In genomic region chr7:26200444-26201260, GRCh38 we compare ENCODE assay signal across 8 cellular contexts. TPM values are rescaled to one million over a fixed set of nuclear protein-coding genes. Genes with fewer than 3 reads are reported as not detected.
A peak's percentile ranks its signal among the peaks of the same experiment; 100 is the strongest.
DNase-seq lines count a peak whose midpoint lies in the region; ATAC-seq and TF ChIP-seq lines count a peak whose summit lies in the region.

Gene HNRNPA2B1, minus strand, starts transcription at chr7:26200746. Its CDS starts 169 bp downstream, at chr7:26200577.

- H3K4me3 ChIP-seq in spleen: peak within 1 kb of the TSS; percentile 51 to 93 (median 89)

- H3K27me3 Mint-ChIP-seq in central memory CD8-positive, alpha-beta T cell: no peaks in the 10 kb centered on the region

- H3K27ac ChIP-seq in spleen: peak within 1 kb of the TSS; percentile 99 to 100 (median 100)

- peak; percentile 88 for DNase-seq in AG08396 (ENCODE audit: low spot score)
- peak; percentile 98 to 99 for DNase-seq in NCI-H446 (lab: John Stamatoyannopoulos, UW)
- peak; percentile 97 for DNase-seq in activated CD4-positive, CD25-positive, alpha-beta regulatory T cell treated with anti-CD3 and anti-CD28 coated beads, Interleukin-2, amount 50 U/mL, for 16 hours (ENCODE audit: low read depth, low spot score)
- peak; percentile 99 for DNase-seq in central memory CD8-positive, alpha-beta T cell (ENCODE audit: low spot score in 2 of 2)
- peak; percentile 99 for DNase-seq in inferior parietal cortex (ENCODE audit: extremely low spot score)
- DNase-seq in spleen: peak; percentile 99

- peaks cover 74% of the 10 kb centered on the region for H3K4me1 Mint-ChIP-seq in central memory CD8-positive, alpha-beta T cell

- TF ChIP-seq POLR2A in spleen (IDR thresholded peaks at IDR 0.05): peak; percentile 100

- H3K9me3 Mint-ChIP-seq in central memory CD8-positive, alpha-beta T cell: no peaks in the 10 kb centered on the region

- TF ChIP-seq CTCF in spleen (IDR thresholded peaks at IDR 0.05 in 8 of 11, conservative IDR thresholded peaks at IDR 0.05 in 3 of 11): peak in 7 of 11 experiments; percentile 7 to 56 (median 51)

- intact Hi-C loops in spleen (cut with DNase I; ENCODE audit: low total_unique reads): loop anchor here (10.0 kb wide), 1 partner anchor 306 kb away; no protein-coding TSS in a partner anchor

- peaks cover 42 to 69% (median 56%) of the 10 kb centered on the region in 6 donors for H3K4me1 ChIP-seq in spleen

- no peaks in the 10 kb centered on the region for H3K9me3 ChIP-seq in spleen

- no peaks in the 10 kb centered on the region for H3K27me3 ChIP-seq in spleen (replicated peaks in 1 of 7)

- 0 to 1% (median 0%) methylated on average over 63 to 72 of the region's 72 CpGs for WGBS in spleen, 5 donors

- peak within 1 kb of the TSS; percentile 100 for H3K27ac Mint-ChIP-seq in central memory CD8-positive, alpha-beta T cell (ENCODE audit: low read depth)

- ATAC-seq in GM19025 (IDR thresholded peaks at IDR 0.05; ENCODE audit: low read depth, unreplicated experiment) (peak; percentile 48), HG03342 (IDR thresholded peaks at IDR 0.05; ENCODE audit: unreplicated experiment) (peak; percentile 63)
- ATAC-seq in central memory CD8-positive, alpha-beta T cell (replicated peaks; ENCODE audit: extremely low read depth, poor library complexity, severe bottlenecking): peak; percentile 72

- H3K4me3 Mint-ChIP-seq in central memory CD8-positive, alpha-beta T cell: peak within 1 kb of the TSS; percentile 100

- peaks cover 69% of the 10 kb centered on the region for H3K36me3 Mint-ChIP-seq in central memory CD8-positive, alpha-beta T cell (ENCODE audit: insufficient read depth)

- peaks cover 0 to 41% (median 18%) of the 10 kb centered on the region in 6 donors for H3K36me3 ChIP-seq in spleen

RNA-seq across cellular contexts. Expression of gene HNRNPA2B1, which starts in this region (rescaled TPM):
- 100 to 1,000 TPM; 267 to 549 (median 418) TPM for total RNA-seq in spleen
- 100 to 1,000 TPM; 509 to 690 (median 538) TPM for polyA plus RNA-seq in spleen

Comparison
In these comparisons a context has a peak if more than half of its experiments do, and no peak if none do; other contexts are left out.
1. Peak in every context shown above with its lines: DNase-seq, ATAC-seq, H3K4me3 ChIP-seq and H3K27ac ChIP-seq.